In genomic region chr12:103879048-103879692, GRCh38 we compare ENCODE assay signal across 13 cellular contexts.
"Had no signal": no experiment of that assay in that cellular context is flagged by ENCODE, and none has a peak within 500 bp of the region (broad histone marks: within the 10 kb centered on the region; RNA-seq: fewer than 3 reads in every experiment).

No MANE protein-coding gene starts in this region.

- H3K27ac Mint-ChIP-seq: activated B cell treated with CpG ODN at 0.5 μM for 24 hours; activated T-helper 1 cell treated with anti-CD3 and anti-CD28 coated beads, Interleukin-12 subunit alpha, Interleukin-12 subunit beta, Interleukin-2, Interleukin-4 antibody, amounts not matched to agents 30 ng/mL and 10 ng/mL and 1 ng/mL, durations not matched to agents 14 hours and 24 hours and 36 hours; nephron progenitor cell had no signal

- H3K9me3 Mint-ChIP-seq: activated B cell treated with CpG ODN at 0.5 μM for 24 hours; activated T-helper 1 cell treated with anti-CD3 and anti-CD28 coated beads, Interleukin-12 subunit alpha, Interleukin-12 subunit beta, Interleukin-2, Interleukin-4 antibody, amounts not matched to agents 30 ng/mL and 10 ng/mL and 1 ng/mL, durations not matched to agents 14 hours and 24 hours and 36 hours; nephron progenitor cell had no signal

- H3K4me1 ChIP-seq: gastroesophageal sphincter, tibial artery had no signal

- H3K36me3 ChIP-seq: gastroesophageal sphincter, tibial artery had no signal

- H3K4me3 Mint-ChIP-seq: activated B cell treated with CpG ODN at 0.5 μM for 24 hours; activated T-helper 1 cell treated with anti-CD3 and anti-CD28 coated beads, Interleukin-12 subunit alpha, Interleukin-12 subunit beta, Interleukin-2, Interleukin-4 antibody, amounts not matched to agents 30 ng/mL and 10 ng/mL and 1 ng/mL, durations not matched to agents 14 hours and 24 hours and 36 hours; nephron progenitor cell had no signal

- H3K9me3 ChIP-seq: gastroesophageal sphincter, tibial artery had no signal

- H3K27ac ChIP-seq: coronary artery, gastroesophageal sphincter, tibial artery had no signal

- H3K4me3 ChIP-seq: coronary artery, gastroesophageal sphincter, tibial artery had no signal

- H3K27me3 ChIP-seq: gastroesophageal sphincter, tibial artery had no signal

- DNase-seq: activated B cell treated with CpG ODN at 0.5 μM for 24 hours; activated CD8-positive, alpha-beta memory T cell treated with anti-CD3 and anti-CD28 coated beads, Interleukin-2, amount 50 U/mL, for 4 hours; caudate nucleus; effector CD8-positive, alpha-beta T cell; left ventricle myocardium superior; nephron progenitor cell; stimulated activated CD4-positive, alpha-beta T cell treated with anti-CD3 and anti-CD28 coated beads, Interleukin-12 subunit alpha, Interleukin-12 subunit beta, amount 100 ng/mL, for 4 hours; stimulated activated CD4-positive, alpha-beta T cell treated with anti-CD3 and anti-CD28 coated beads, Interleukin-4, amount 100 ng/mL, for 1 hour; stimulated activated CD8-positive, alpha-beta memory T cell treated with anti-CD3 and anti-CD28 coated beads, Interleukin-4, amount 100 ng/mL, for 48 hours; tibial artery had no signal

- H3K27me3 Mint-ChIP-seq: activated B cell treated with CpG ODN at 0.5 μM for 24 hours had no signal

- ATAC-seq: gastroesophageal sphincter, left ventricle myocardium superior had no signal
